In genomic region chr3:53938645-53939044, GRCh38 we compare ENCODE assay signal across 8 cellular contexts. TPM values are rescaled to one million over a fixed set of nuclear protein-coding genes. Genes with fewer than 3 reads are reported as not detected.
DNase-seq lines count a peak whose midpoint lies in the region; ATAC-seq, FAIRE-seq and TF ChIP-seq lines count a peak whose summit lies in the region.

No MANE protein-coding gene starts in this region.

- WGBS in stomach, 5 donors = 2 to 11% (median 6%) methylated on average over 2 of the region's 2 CpGs

- DNase-seq in AG10803 (ENCODE audit: low read depth) = peak; percentile 49
- DNase-seq in GM12891 (ENCODE audit: insufficient read length, low spot score) = peak; percentile 19
- DNase-seq in SJCRH30 = peak; percentile 26 to 69
- DNase-seq in central memory CD4-positive, alpha-beta T cell = peak; percentile 6
- peak; percentile 64 for DNase-seq in kidney glomerular epithelial cell (lab: John Stamatoyannopoulos, UW)
- peak; percentile 43 for DNase-seq in stomach

- FAIRE-seq in GM12891 (lab: Jason Lieb, UNC) = peak; percentile 64

- peaks cover 2% of the 10 kb centered on the region; the same call in 1 of the 2 replicates for H3K4me1 ChIP-seq in SJCRH30
- no peaks in the 10 kb centered on the region for H3K4me1 ChIP-seq in stomach

- intact Hi-C loops in stomach (cut with DNase I; ENCODE audit: low total_unique reads) = no loop called here

- ATAC-seq in GM21423 (IDR thresholded peaks at IDR 0.05; ENCODE audit: unreplicated experiment) = no peak

- H3K4me3 ChIP-seq in AG10803 (ENCODE audit: low read length) (no peak overlapping the region), SJCRH30 (no peak overlapping the region), stomach (no peak overlapping the region)

- H3K27ac ChIP-seq in SJCRH30 (no peak overlapping the region), stomach (no peak overlapping the region)

- TF ChIP-seq POLR2A in GM12891 (IDR thresholded peaks at IDR 0.05; ENCODE audit: low read depth, low read length) (no peak), stomach (IDR thresholded peaks at IDR 0.05) (no peak)

- TF ChIP-seq EP300 in stomach (IDR thresholded peaks at IDR 0.05) = no peak

- peak; percentile 90 for TF ChIP-seq CTCF in AG10803 (conservative IDR thresholded peaks at IDR 0.05; ENCODE audit: low read length)
- TF ChIP-seq CTCF in LNCAP (IDR thresholded peaks at IDR 0.05) = peak; percentile 91
- peak in 5 of 7 experiments; percentile 64 to 75 (median 73) for TF ChIP-seq CTCF in stomach (IDR thresholded peaks at IDR 0.05)

- H3K9me3 ChIP-seq in SJCRH30 (replicated peaks) = no peaks in the 10 kb centered on the region
- peaks cover 0 to 20% (median 16%) of the 10 kb centered on the region in 4 donors for H3K9me3 ChIP-seq in stomach

- H3K27me3 ChIP-seq in SJCRH30 = 0 out of 2 replicates have a peak, but pooled peaks cover 3% of the 10 kb centered on the region
- H3K27me3 ChIP-seq in stomach = peaks cover 0 to 29% (median 0%) of the 10 kb centered on the region in 3 donors

- no peaks in the 10 kb centered on the region for H3K36me3 ChIP-seq in SJCRH30
- no peaks in the 10 kb centered on the region for H3K36me3 ChIP-seq in stomach

TF ChIP-seq in GM12891, 5 proteins besides CTCF, POLR2A, EP300 and RAD21:
- no peak for TF ChIP-seq POU2F2 (IDR thresholded peaks at IDR 0.05; ENCODE audit: low read depth, low read length)
- TF ChIP-seq POLR2AphosphoS5 (IDR thresholded peaks at IDR 0.05; ENCODE audit: low read depth, low read length) = no peak

RNA-seq across cellular contexts. Expression of gene SELENOK, which starts 47.0 kb away (rescaled TPM):
- 60.3 TPM for polyA plus RNA-seq in GM12891 (2012; ENCODE audit: low read depth, missing spikeins)
- total RNA-seq in SJCRH30 (2014; rRNA removed; shearing (Covaris generic)) = 42.8 and 44.1 TPM in 2 replicates
- total RNA-seq in stomach = 100 to 1,000 TPM in 1 of 5 donors, 10 to 100 TPM in 4; 19.4 to 143 (median 53.1) TPM
- polyA plus RNA-seq in stomach = 10 to 100 TPM; 83.1 to 92.9 (median 83.9) TPM

RNA-seq across cellular contexts. Expression of gene ACTR8, which starts 56.7 kb away (rescaled TPM):
- polyA plus RNA-seq in GM12891 (2012; ENCODE audit: low read depth, missing spikeins) = 21.3 TPM
- total RNA-seq in SJCRH30 (2014; rRNA removed; shearing (Covaris generic)) = 20.3 and 21.6 TPM in 2 replicates
- total RNA-seq in stomach = 100 to 1,000 TPM in 1 of 5 donors, 10 to 100 TPM in 4; 12.5 to 171 (median 25.5) TPM
- 1 to 10 TPM; 6.7 to 9.6 (median 8.3) TPM for polyA plus RNA-seq in stomach

Comparison
In these comparisons a context has a peak if more than half of its experiments do, and no peak if none do; other contexts are left out.
1. DNase-seq: peak in every context shown above with its lines; median percentile 64 in kidney glomerular epithelial cell; 49 in AG10803; 48 in SJCRH30; 43 in stomach; 19 in GM12891; 6 in central memory CD4-positive, alpha-beta T cell.